In the genomic region with DNA sequence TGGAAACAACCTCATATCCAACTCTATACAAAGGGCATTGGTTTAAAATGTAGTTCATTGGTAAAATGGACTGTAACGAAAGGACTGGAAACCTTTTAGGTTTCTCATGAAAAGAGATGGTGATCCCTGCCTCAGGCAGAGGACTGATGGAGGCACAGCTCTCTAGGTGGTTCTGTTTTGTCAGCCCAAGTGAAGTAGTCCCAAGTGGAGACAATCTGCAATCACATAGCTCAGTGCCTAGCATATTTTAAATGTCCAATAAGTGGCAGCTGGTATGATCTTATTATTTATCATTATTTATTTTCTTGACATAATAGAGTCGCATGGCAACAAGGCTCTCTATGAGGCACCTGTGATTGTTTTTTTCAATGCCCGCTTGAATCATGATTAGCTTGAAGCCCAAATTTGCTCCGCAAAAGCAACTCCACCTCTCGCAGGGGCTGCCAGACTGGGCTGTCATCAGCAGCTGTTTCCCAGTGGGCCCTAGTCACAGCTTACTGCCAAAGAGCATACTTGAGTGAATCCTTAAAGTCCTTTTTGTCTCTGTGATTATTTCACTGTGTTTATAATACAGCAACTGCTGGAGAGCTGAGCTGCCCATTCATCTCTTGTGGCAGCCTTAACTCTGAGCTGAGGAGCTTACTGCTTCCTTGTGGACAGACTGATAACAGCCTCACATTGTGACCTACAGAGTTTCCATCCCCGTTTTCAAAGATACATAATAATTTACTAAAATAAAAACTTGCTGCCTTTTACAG, we compare ENCODE assay signal across 9 cellular contexts. TPM values are rescaled to one million over a fixed set of nuclear protein-coding genes. Genes with fewer than 3 reads are reported as not detected.
A peak's percentile ranks its signal among the peaks of the same experiment; 100 is the strongest.
DNase-seq lines count a peak whose midpoint lies in the region; ATAC-seq and TF ChIP-seq lines count a peak whose summit lies in the region.
"Had no signal": no experiment of that assay in that cellular context is flagged by ENCODE, and none has a peak within 500 bp of the region (broad histone marks: within the 10 kb centered on the region; RNA-seq: fewer than 3 reads in every experiment).

No MANE protein-coding gene starts in this region.

- DNase-seq in LHCN-M2 (ENCODE audit: low read depth) (peak; percentile 92), RPMI7951 (ENCODE audit: low read depth) (peak; percentile 51), fibroblast of villous mesenchyme (ENCODE audit: low read depth) (peak; percentile 28), smooth muscle cell (lab: John Stamatoyannopoulos, UW; ENCODE audit: unreplicated experiment) (no peak), esophagus squamous epithelium (lab: John Stamatoyannopoulos, UW) (no peak), posterior cingulate gyrus (no peak)
- DNase-seq: activated CD4-positive, alpha-beta T cell treated with anti-CD3 and anti-CD28 coated beads, Interleukin-2, amount 50 U/mL, for 48 hours; islet precursor cell had no signal

- TF ChIP-seq CTCF in fibroblast of villous mesenchyme (IDR thresholded peaks at IDR 0.05; ENCODE audit: insufficient read depth, low read depth, low read length): peak; percentile 20
- peak; percentile 18 for TF ChIP-seq CTCF in smooth muscle cell (IDR thresholded peaks at IDR 0.05; ENCODE audit: borderline replicate concordance, insufficient read depth, poor library complexity, severe bottlenecking)
- no peak for TF ChIP-seq CTCF in esophagus squamous epithelium (IDR thresholded peaks at IDR 0.05)

- H3K9ac ChIP-seq in smooth muscle cell (ENCODE audit: low read depth): peak overlapping the region; percentile 65

- H3K79me2 ChIP-seq in smooth muscle cell (ENCODE audit: low read depth): no peaks in the 10 kb centered on the region

- intact Hi-C loops in esophagus squamous epithelium (cut with DNase I) (no loop called here), posterior cingulate gyrus (cut with DNase I) (no loop called here)

- peaks cover 18% of the 10 kb centered on the region for H3F3A ChIP-seq in smooth muscle cell (ENCODE audit: low read depth)

- WGBS in smooth muscle cell (ENCODE audit: low lambda C conversion rate): 37% methylated on average over 6 of the region's 6 CpGs
- 30 to 38% methylated on average over 6 of the region's 6 CpGs for WGBS in esophagus squamous epithelium, 2 donors

- no peak overlapping the region for H2AFZ ChIP-seq in smooth muscle cell (ENCODE audit: low read depth)

- no peaks in the 10 kb centered on the region for H4K20me1 ChIP-seq in smooth muscle cell (ENCODE audit: low read depth)

- H3K9me3 ChIP-seq in smooth muscle cell (replicated peaks; ENCODE audit: low read depth) (no peaks in the 10 kb centered on the region), esophagus squamous epithelium (no peaks in the 10 kb centered on the region)

- H3K27me3 ChIP-seq in smooth muscle cell (ENCODE audit: low read depth): no peaks in the 10 kb centered on the region
- peaks cover 0 to 13% (median 0%) of the 10 kb centered on the region in 4 donors for H3K27me3 ChIP-seq in esophagus squamous epithelium

- H3K4me1 ChIP-seq in smooth muscle cell (ENCODE audit: low read depth) (peaks cover 24% of the 10 kb centered on the region), esophagus squamous epithelium (peaks cover 0 to 6% (median 0%) of the 10 kb centered on the region in 3 donors)

- no peak for TF ChIP-seq POLR2A in esophagus squamous epithelium (IDR thresholded peaks at IDR 0.05)

- ATAC-seq in GM21367 (IDR thresholded peaks at IDR 0.05; ENCODE audit: unreplicated experiment): no peak

- H3K36me3 ChIP-seq in smooth muscle cell (ENCODE audit: low read depth) (no peaks in the 10 kb centered on the region), esophagus squamous epithelium (no peaks in the 10 kb centered on the region)

- H3K4me2 ChIP-seq in smooth muscle cell: peak overlapping the region; percentile 72

- peak overlapping the region; percentile 91 for H3K27ac ChIP-seq in smooth muscle cell (ENCODE audit: low read depth)
- no peak overlapping the region for H3K27ac ChIP-seq in esophagus squamous epithelium

- H3K4me3 ChIP-seq in fibroblast of villous mesenchyme (ENCODE audit: low read depth, low read length) (no peak overlapping the region), smooth muscle cell (no peak overlapping the region), esophagus squamous epithelium (no peak overlapping the region)

RNA-seq across cellular contexts. Expression of gene ENPP1, which starts 19.7 kb away (rescaled TPM):
- 24.8 and 26.5 TPM in 2 replicates for total RNA-seq in LHCN-M2 (2014; rRNA removed)
- 8.0 TPM for polyA plus RNA-seq in LHCN-M2 (2012)
- 30.0 and 34.0 TPM in 2 replicates for total RNA-seq in RPMI7951 (2014; rRNA removed; shearing (Covaris generic))
- 6.0 and 8.4 TPM in 2 replicates for total RNA-seq in fibroblast of villous mesenchyme
- total RNA-seq in smooth muscle cell: 433 and 501 TPM in 2 replicates
- 193 and 329 TPM in 2 replicates for polyA plus RNA-seq in smooth muscle cell
- total RNA-seq in esophagus squamous epithelium: 10 to 100 TPM in 1 of 4 donors, 1 to 10 TPM in 2, under 1 TPM in 1; 0.76 to 12.6 (median 3.2) TPM

Comparison
In these comparisons a context has a peak if more than half of its experiments do, and no peak if none do; other contexts are left out.
1. DNase-seq: peak in LHCN-M2 (single experiment), RPMI7951 (single experiment) and fibroblast of villous mesenchyme (single experiment); none in smooth muscle cell (single experiment), esophagus squamous epithelium (single experiment) and posterior cingulate gyrus (0 of 10).
2. CTCF ChIP-seq: peak in fibroblast of villous mesenchyme (single experiment) and smooth muscle cell (single experiment); none in esophagus squamous epithelium (0 of 6).
3. RNA of gene ENPP1, which starts 19.7 kb away (total RNA-seq): 433 to 501 TPM in smooth muscle cell; 30.0 to 34.0 TPM in RPMI7951, 24.8 to 26.5 TPM in LHCN-M2, 6.0 to 8.4 TPM in fibroblast of villous mesenchyme and 0.76 to 12.6 TPM in esophagus squamous epithelium; every median in the first group is over 10 times any median in the second.